ENCODE assay signal across 1 cellular context in the genomic region with DNA sequence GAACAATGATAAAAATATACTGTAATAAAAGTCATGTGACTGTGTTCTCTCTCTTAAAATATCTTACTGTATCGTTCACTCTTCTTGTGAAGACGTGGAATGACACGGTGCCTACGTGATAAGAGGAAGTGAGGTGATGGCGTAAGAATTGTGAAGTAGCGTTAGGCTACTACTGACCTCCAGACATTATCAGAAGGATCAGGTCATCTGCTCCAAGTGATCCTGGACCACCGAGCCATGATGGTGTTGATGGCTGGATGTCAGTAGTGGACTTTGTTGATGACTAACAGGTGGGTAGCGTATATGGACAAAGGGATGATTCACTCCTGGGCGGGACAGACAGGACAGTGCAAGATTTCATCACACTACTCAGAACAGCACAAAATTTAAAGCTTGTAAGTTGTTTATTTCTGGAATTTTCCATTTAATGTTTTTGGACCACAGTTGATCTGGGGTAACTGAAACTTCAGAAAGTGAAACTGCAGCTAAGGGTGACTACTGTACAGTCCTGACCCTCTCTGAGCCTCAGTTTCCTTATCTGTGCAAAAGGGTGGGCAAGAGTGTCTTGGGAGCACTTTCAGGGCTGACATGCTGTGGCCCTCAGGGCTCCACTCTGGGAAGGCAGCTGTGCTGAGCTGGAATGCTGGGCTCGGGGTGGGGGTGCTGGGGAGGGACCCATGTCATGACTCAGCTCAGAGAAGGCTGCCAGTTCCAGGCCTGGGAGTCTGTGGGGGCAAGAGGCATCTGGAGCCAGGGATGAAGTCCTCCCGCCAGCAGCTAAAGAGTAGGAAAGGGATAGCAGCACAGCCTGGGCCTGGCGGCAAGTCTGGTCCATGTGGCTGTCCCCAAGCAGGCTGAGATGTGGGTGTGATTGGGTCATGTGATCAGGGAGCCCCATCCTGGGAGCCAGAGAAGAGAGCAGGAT.
A peak's percentile ranks its signal among the peaks of the same experiment; 100 is the strongest.
TF ChIP-seq lines count a peak whose summit lies in the region.

No MANE protein-coding gene starts in this region.

TF ChIP-seq in SK-N-SH, 30 proteins besides CTCF, POLR2A, EP300 and RAD21 (continued from another document):
- TF ChIP-seq, protein P1, sequence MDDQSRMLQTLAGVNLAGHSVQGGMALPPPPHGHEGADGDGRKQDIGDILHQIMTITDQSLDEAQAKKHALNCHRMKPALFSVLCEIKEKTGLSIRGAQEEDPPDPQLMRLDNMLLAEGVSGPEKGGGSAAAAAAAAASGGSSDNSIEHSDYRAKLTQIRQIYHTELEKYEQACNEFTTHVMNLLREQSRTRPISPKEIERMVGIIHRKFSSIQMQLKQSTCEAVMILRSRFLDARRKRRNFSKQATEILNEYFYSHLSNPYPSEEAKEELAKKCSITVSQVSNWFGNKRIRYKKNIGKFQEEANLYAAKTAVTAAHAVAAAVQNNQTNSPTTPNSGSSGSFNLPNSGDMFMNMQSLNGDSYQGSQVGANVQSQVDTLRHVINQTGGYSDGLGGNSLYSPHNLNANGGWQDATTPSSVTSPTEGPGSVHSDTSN (IDR thresholded peaks at IDR 0.05) = peak; percentile 85
- TF ChIP-seq YY1 (IDR thresholded peaks at IDR 0.05; ENCODE audit: low read depth) (peak; percentile 50; the same call in 1 of the 2 replicates), SIN3A (IDR thresholded peaks at IDR 0.05; ENCODE audit: borderline replicate concordance, low read depth, low read length) (0 out of 2 replicates have a peak, but pooled peaks have one; percentile 21), GABPA (IDR thresholded peaks at IDR 0.05; ENCODE audit: low read depth) (no peak), RXRA (IDR thresholded peaks at IDR 0.05; ENCODE audit: borderline replicate concordance, low read depth) (peak; percentile 50; the same call in 1 of the 2 replicates), MXI1 (IDR thresholded peaks at IDR 0.05; ENCODE audit: low read depth, low read length) (peak; percentile 80), FOXM1 (IDR thresholded peaks at IDR 0.05; ENCODE audit: low read depth) (no peak), NFIC (IDR thresholded peaks at IDR 0.05; ENCODE audit: borderline replicate concordance) (peak; percentile 76)
- TF ChIP-seq, protein P2, sequence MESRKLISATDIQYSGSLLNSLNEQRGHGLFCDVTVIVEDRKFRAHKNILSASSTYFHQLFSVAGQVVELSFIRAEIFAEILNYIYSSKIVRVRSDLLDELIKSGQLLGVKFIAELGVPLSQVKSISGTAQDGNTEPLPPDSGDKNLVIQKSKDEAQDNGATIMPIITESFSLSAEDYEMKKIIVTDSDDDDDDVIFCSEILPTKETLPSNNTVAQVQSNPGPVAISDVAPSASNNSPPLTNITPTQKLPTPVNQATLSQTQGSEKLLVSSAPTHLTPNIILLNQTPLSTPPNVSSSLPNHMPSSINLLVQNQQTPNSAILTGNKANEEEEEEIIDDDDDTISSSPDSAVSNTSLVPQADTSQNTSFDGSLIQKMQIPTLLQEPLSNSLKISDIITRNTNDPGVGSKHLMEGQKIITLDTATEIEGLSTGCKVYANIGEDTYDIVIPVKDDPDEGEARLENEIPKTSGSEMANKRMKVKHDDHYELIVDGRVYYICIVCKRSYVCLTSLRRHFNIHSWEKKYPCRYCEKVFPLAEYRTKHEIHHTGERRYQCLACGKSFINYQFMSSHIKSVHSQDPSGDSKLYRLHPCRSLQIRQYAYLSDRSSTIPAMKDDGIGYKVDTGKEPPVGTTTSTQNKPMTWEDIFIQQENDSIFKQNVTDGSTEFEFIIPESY (IDR thresholded peaks at IDR 0.05; ENCODE audit: borderline replicate concordance, low read depth) = no peak
- TF ChIP-seq, protein P3, sequence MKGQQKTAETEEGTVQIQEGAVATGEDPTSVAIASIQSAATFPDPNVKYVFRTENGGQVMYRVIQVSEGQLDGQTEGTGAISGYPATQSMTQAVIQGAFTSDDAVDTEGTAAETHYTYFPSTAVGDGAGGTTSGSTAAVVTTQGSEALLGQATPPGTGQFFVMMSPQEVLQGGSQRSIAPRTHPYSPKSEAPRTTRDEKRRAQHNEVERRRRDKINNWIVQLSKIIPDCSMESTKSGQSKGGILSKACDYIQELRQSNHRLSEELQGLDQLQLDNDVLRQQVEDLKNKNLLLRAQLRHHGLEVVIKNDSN (IDR thresholded peaks at IDR 0.05; ENCODE audit: borderline replicate concordance, low read depth) = peak; percentile 78; the same call in 1 of the 2 replicates
